8 cellular contexts compared by ENCODE assay signal in genomic region chr10:5412277-5412941, GRCh38. TPM values are rescaled to one million over a fixed set of nuclear protein-coding genes. Genes with fewer than 3 reads are reported as not detected.
DNase-seq lines count a peak whose midpoint lies in the region; ATAC-seq and TF ChIP-seq lines count a peak whose summit lies in the region.

Gene NET1, plus strand, starts transcription at chr10:5412557. Its CDS starts 136 bp downstream, at chr10:5412693.

- H3K4me3 ChIP-seq in GM08714 (ENCODE audit: low read length) (peak within 1 kb of the TSS; percentile 96), HFF-Myc (replicated peaks; ENCODE audit: low read depth, low read length) (peak within 1 kb of the TSS; percentile 72), ovary (peak within 1 kb of the TSS; percentile 81), thyroid gland (replicated peaks in 1 of 3) (peak within 1 kb of the TSS; percentile 33 to 85 (median 83))

- H3K27ac Mint-ChIP-seq in activated naive CD8-positive, alpha-beta T cell treated with anti-CD3 and anti-CD28 coated beads for 36 hours: no peak within 1 kb of the TSS

- TF ChIP-seq EP300 in ovary (IDR thresholded peaks at IDR 0.05): no peak

- peaks cover 31% of the 10 kb centered on the region for H3K27me3 Mint-ChIP-seq in activated naive CD8-positive, alpha-beta T cell treated with anti-CD3 and anti-CD28 coated beads for 36 hours

- H3K4me1 ChIP-seq in ovary (ENCODE audit: insufficient read depth): peaks cover 1% of the 10 kb centered on the region
- peaks cover 0 to 4% of the 10 kb centered on the region in 2 donors for H3K4me1 ChIP-seq in thyroid gland

- H3K4me1 Mint-ChIP-seq in activated naive CD8-positive, alpha-beta T cell treated with anti-CD3 and anti-CD28 coated beads for 36 hours: peaks cover 1% of the 10 kb centered on the region

- no peaks in the 10 kb centered on the region for H3K36me3 ChIP-seq in ovary
- H3K36me3 ChIP-seq in thyroid gland: no peaks in the 10 kb centered on the region

- peaks cover 7% of the 10 kb centered on the region for H3K36me3 Mint-ChIP-seq in activated naive CD8-positive, alpha-beta T cell treated with anti-CD3 and anti-CD28 coated beads for 36 hours

- no peak for TF ChIP-seq POLR2A in ovary (IDR thresholded peaks at IDR 0.05)
- TF ChIP-seq POLR2A in thyroid gland (IDR thresholded peaks at IDR 0.05): peak in 1 of 2 donors; percentile 61

- intact Hi-C loops in Right ventricle myocardium inferior (cut with DNase I): no loop called here
- intact Hi-C loops in ovary (cut with DNase I): no loop called here
- intact Hi-C loops in thyroid gland (cut with DNase I): no loop called here

- WGBS in ovary, 3 donors: 0% methylated on average over 38 to 48 of the region's 48 CpGs
- 0 to 1% methylated on average over 6 to 46 of the region's 48 CpGs for WGBS in thyroid gland, 2 donors

- TF ChIP-seq CTCF in HFF-Myc (IDR thresholded peaks at IDR 0.05; ENCODE audit: low read depth, low read length, missing control alignments) (no peak), ovary (IDR thresholded peaks at IDR 0.05) (no peak), thyroid gland (IDR thresholded peaks at IDR 0.05) (no peak)

- DNase-seq in HFF-Myc (ENCODE audit: extremely low read depth, low read depth): peak; percentile 59
- peak; percentile 69 for DNase-seq in MV-4-11 (lab: John Stamatoyannopoulos, UW)
- peak; percentile 32 for DNase-seq in SKM-1 (lab: John Stamatoyannopoulos, UW; ENCODE audit: unreplicated experiment)
- peak; percentile 75 for DNase-seq in activated naive CD8-positive, alpha-beta T cell treated with anti-CD3 and anti-CD28 coated beads for 36 hours
- peak; percentile 91 for DNase-seq in Right ventricle myocardium inferior (ENCODE audit: missing footprints)
- DNase-seq in ovary: peak; percentile 79 to 92 (median 88)
- peak; percentile 92 to 93 for DNase-seq in thyroid gland

- no peaks in the 10 kb centered on the region for H3K9me3 ChIP-seq in ovary
- no peaks in the 10 kb centered on the region for H3K9me3 ChIP-seq in thyroid gland

- ATAC-seq in Right ventricle myocardium inferior: peak; percentile 99

- peaks cover 3% of the 10 kb centered on the region for H3K9me3 Mint-ChIP-seq in activated naive CD8-positive, alpha-beta T cell treated with anti-CD3 and anti-CD28 coated beads for 36 hours

- H3K27me3 ChIP-seq in ovary: no peaks in the 10 kb centered on the region
- H3K27me3 ChIP-seq in thyroid gland: no peaks in the 10 kb centered on the region

- H3K27ac ChIP-seq in ovary (no peak within 1 kb of the TSS), thyroid gland (peak within 1 kb of the TSS; percentile 65 to 78 (median 70))

- peak within 1 kb of the TSS; percentile 81 for H3K4me3 Mint-ChIP-seq in activated naive CD8-positive, alpha-beta T cell treated with anti-CD3 and anti-CD28 coated beads for 36 hours

RNA-seq across cellular contexts. Expression of gene NET1, which starts in this region (rescaled TPM):
- total RNA-seq in activated naive CD8-positive, alpha-beta T cell treated with anti-CD3 and anti-CD28 coated beads for 36 hours: 10 to 100 TPM; 30.6 to 30.7 TPM
- total RNA-seq in Right ventricle myocardium inferior (16.2 TPM), ovary (10 to 100 TPM; 31.0 to 79.2 (median 60.4) TPM), thyroid gland (100 to 1,000 TPM in 2 of 4 donors, 10 to 100 TPM in 2; 50.9 to 151 (median 112) TPM)
- 10 to 100 TPM; 40.1 to 51.0 TPM for polyA plus RNA-seq in ovary

Comparison
In these comparisons a context has a peak if more than half of its experiments do, and no peak if none do; other contexts are left out.
1. DNase-seq: peak in every context shown above with its lines; median percentile 92 in thyroid gland; 91 in Right ventricle myocardium inferior; 88 in ovary; 75 in activated naive CD8-positive, alpha-beta T cell treated with anti-CD3 and anti-CD28 coated beads for 36 hours; 69 in MV-4-11; 59 in HFF-Myc; 32 in SKM-1.
2. H3K27ac ChIP-seq: peak in thyroid gland (3 of 3); none in ovary (0 of 2).
3. Peak in every context shown above with its lines, with median percentiles within 50 percentile points of each other: H3K4me3 ChIP-seq.